In genomic region chr2:200482194-200482593, GRCh38 we compare ENCODE assay signal across 11 cellular contexts. TPM values are rescaled to one million over a fixed set of nuclear protein-coding genes. Genes with fewer than 3 reads are reported as not detected.
A peak's percentile ranks its signal among the peaks of the same experiment; 100 is the strongest.
DNase-seq lines count a peak whose midpoint lies in the region; ATAC-seq and TF ChIP-seq lines count a peak whose summit lies in the region.
"Had no signal": no experiment of that assay in that cellular context is flagged by ENCODE, and none has a peak within 500 bp of the region (broad histone marks: within the 10 kb centered on the region; RNA-seq: fewer than 3 reads in every experiment).

No MANE protein-coding gene starts in this region.

- TF ChIP-seq CTCF in SK-N-SH (IDR thresholded peaks at IDR 0.05) (no peak), psoas muscle (IDR thresholded peaks at IDR 0.05) (no peak)

- H3K9me3 ChIP-seq in SK-N-SH = no peaks in the 10 kb centered on the region
- no peaks in the 10 kb centered on the region for H3K9me3 ChIP-seq in psoas muscle
- H3K9me3 ChIP-seq: gastrocnemius medialis had no signal

- peaks cover 20 to 28% of the 10 kb centered on the region in 2 experiments for H3K4me1 ChIP-seq in SK-N-SH (ENCODE audit: control insufficient read depth in 1 of 2, insufficient read depth in 2 of 2, low read depth in 1 of 2, low read length in 1 of 2)
- peaks cover 7% of the 10 kb centered on the region for H3K4me1 ChIP-seq in psoas muscle

- DNase-seq in SK-N-SH (peak; percentile 71), psoas muscle (no peak), NCI-H446 (lab: John Stamatoyannopoulos, UW) (no peak), caudate nucleus (lab: John Stamatoyannopoulos, UW) (no peak)
- no peak for DNase-seq in activated CD4-positive, alpha-beta memory T cell treated with anti-CD3 and anti-CD28 coated beads for 36 hours
- DNase-seq: gastrocnemius medialis had no signal

- no peaks in the 10 kb centered on the region for H3K79me2 ChIP-seq in SK-N-SH (ENCODE audit: insufficient read depth)

- ATAC-seq in GM18502 (IDR thresholded peaks at IDR 0.05; ENCODE audit: poor library complexity, unreplicated experiment) = peak; percentile 43
- peak; percentile 66 for ATAC-seq in GM19452 (IDR thresholded peaks at IDR 0.05; ENCODE audit: unreplicated experiment)
- peak; percentile 66 for ATAC-seq in HG02981 (IDR thresholded peaks at IDR 0.05; ENCODE audit: unreplicated experiment)
- ATAC-seq in psoas muscle = no peak

- H3K4me3 ChIP-seq in SK-N-SH (ENCODE audit: low read depth in 2 of 2, low read length in 1 of 2) = no peak overlapping the region
- H3K4me3 ChIP-seq in psoas muscle = no peak overlapping the region
- H3K4me3 ChIP-seq: cardiac muscle cell, gastrocnemius medialis had no signal

- POLR2A ChIA-PET in SK-N-SH (lab: Yijun Ruan, JAX) = interaction anchor here (1.3 kb wide), 1 partner anchor 11 kb away, joined by 4 read pairs; no protein-coding TSS in a partner anchor
- POLR2A ChIA-PET in activated CD4-positive, alpha-beta memory T cell treated with anti-CD3 and anti-CD28 coated beads for 36 hours (lab: Charles Lee) = interaction anchor here (1.3 kb wide), 1 partner anchor 16 kb away, joined by 3 read pairs; no protein-coding TSS in a partner anchor

- no peaks in the 10 kb centered on the region for H3K27me3 Mint-ChIP-seq in activated CD4-positive, alpha-beta memory T cell treated with anti-CD3 and anti-CD28 coated beads for 36 hours
- H3K27me3 Mint-ChIP-seq: activated naive CD4-positive, alpha-beta T cell treated with anti-CD3 and anti-CD28 coated beads, Interleukin-2, amount 50 U/mL, for 24 hours had no signal

- no peak overlapping the region for H3K4me2 ChIP-seq in SK-N-SH

- no peak overlapping the region for H3K9ac ChIP-seq in SK-N-SH

- H3F3A ChIP-seq in SK-N-SH (replicated peaks; ENCODE audit: insufficient read depth) = peaks cover 29% of the 10 kb centered on the region

- no peaks in the 10 kb centered on the region for H3K9me2 ChIP-seq in SK-N-SH

- H4K20me1 ChIP-seq in SK-N-SH (ENCODE audit: insufficient read depth) = no peaks in the 10 kb centered on the region

- no peak overlapping the region for H2AFZ ChIP-seq in SK-N-SH (ENCODE audit: low read depth)

- TF ChIP-seq EP300 in SK-N-SH (IDR thresholded peaks at IDR 0.05; ENCODE audit: borderline replicate concordance in 1 of 2, low read depth in 1 of 2, low read length in 1 of 2) = peak in 1 of 2 experiments; percentile 47; a peak in 1 of 4 replicates

- peaks cover 18% of the 10 kb centered on the region for H3K4me1 Mint-ChIP-seq in activated CD4-positive, alpha-beta memory T cell treated with anti-CD3 and anti-CD28 coated beads for 36 hours (ENCODE audit: low read depth)

- CTCF ChIA-PET in SK-N-SH (lab: Yijun Ruan, JAX) = interaction anchor here (0.6 to 8.8 kb wide), 28 partner anchors 12 to 635 kb away, joined by 3 to 111 read pairs (median 4); partner anchors contain the start of gene KCTD18
- CTCF ChIA-PET in activated CD4-positive, alpha-beta memory T cell treated with anti-CD3 and anti-CD28 coated beads for 36 hours (lab: Charles Lee) = interaction anchor here (0.8 to 7.9 kb wide), 17 partner anchors 12 to 511 kb away, joined by 3 to 49 read pairs (median 7); partner anchors contain the start of genes KCTD18 and SGO2

- H3K4me3 Mint-ChIP-seq in activated CD4-positive, alpha-beta memory T cell treated with anti-CD3 and anti-CD28 coated beads for 36 hours = no peak overlapping the region
- H3K4me3 Mint-ChIP-seq: activated naive CD4-positive, alpha-beta T cell treated with anti-CD3 and anti-CD28 coated beads, Interleukin-2, amount 50 U/mL, for 24 hours had no signal

- intact Hi-C loops in psoas muscle (cut with DNase I) = loop anchor here in 1 of 2 donors (5.0 kb wide), 1 partner anchor 175 kb away; the partner anchor contains the start of gene SPATS2L
- intact Hi-C loops in activated CD4-positive, alpha-beta memory T cell treated with anti-CD3 and anti-CD28 coated beads for 36 hours (cut with micrococcal nuclease) = loop anchor here (10.0 kb wide), 1 partner anchor 287 kb away; no protein-coding TSS in a partner anchor

- H3K36me3 ChIP-seq in SK-N-SH (replicated peaks in 1 of 2; ENCODE audit: control insufficient read depth in 1 of 2, insufficient read depth in 2 of 2, low read length in 1 of 2) = peaks cover 10 to 24% of the 10 kb centered on the region in 2 experiments
- peaks cover 0 to 10% of the 10 kb centered on the region in 2 donors for H3K36me3 ChIP-seq in psoas muscle (ENCODE audit: insufficient read depth in 1 of 2, low read depth in 1 of 2)
- H3K36me3 ChIP-seq: cardiac muscle cell, gastrocnemius medialis had no signal

- H3K27ac Mint-ChIP-seq in activated CD4-positive, alpha-beta memory T cell treated with anti-CD3 and anti-CD28 coated beads for 36 hours = no peak overlapping the region
- H3K27ac Mint-ChIP-seq: activated naive CD4-positive, alpha-beta T cell treated with anti-CD3 and anti-CD28 coated beads, Interleukin-2, amount 50 U/mL, for 24 hours had no signal

- 0 out of 2 replicates have a peak, but pooled peaks have one; percentile 5 for TF ChIP-seq RAD21 in SK-N-SH (IDR thresholded peaks at IDR 0.05; ENCODE audit: low read length)

- peak overlapping the region in 1 of 2 experiments; percentile 36; a peak in 2 of 4 replicates for H3K27ac ChIP-seq in SK-N-SH (ENCODE audit: low read depth in 2 of 2, low read length in 1 of 2)
- H3K27ac ChIP-seq in psoas muscle = no peak overlapping the region
- H3K27ac ChIP-seq in caudate nucleus (ENCODE audit: low read depth, low read length) = no peak overlapping the region
- H3K27ac ChIP-seq: cardiac muscle cell, gastrocnemius medialis had no signal

- H3K27me3 ChIP-seq in SK-N-SH (ENCODE audit: insufficient read depth) = no peaks in the 10 kb centered on the region
- no peaks in the 10 kb centered on the region for H3K27me3 ChIP-seq in psoas muscle (ENCODE audit: insufficient read depth in 3 of 3, low read length in 2 of 3)
- H3K27me3 ChIP-seq: cardiac muscle cell, gastrocnemius medialis had no signal

- H3K36me3 Mint-ChIP-seq in activated CD4-positive, alpha-beta memory T cell treated with anti-CD3 and anti-CD28 coated beads for 36 hours = no peaks in the 10 kb centered on the region
- H3K36me3 Mint-ChIP-seq: activated naive CD4-positive, alpha-beta T cell treated with anti-CD3 and anti-CD28 coated beads, Interleukin-2, amount 50 U/mL, for 24 hours had no signal

- H3K9me3 Mint-ChIP-seq in activated CD4-positive, alpha-beta memory T cell treated with anti-CD3 and anti-CD28 coated beads for 36 hours = no peaks in the 10 kb centered on the region
- H3K9me3 Mint-ChIP-seq: activated naive CD4-positive, alpha-beta T cell treated with anti-CD3 and anti-CD28 coated beads, Interleukin-2, amount 50 U/mL, for 24 hours had no signal

TF ChIP-seq in SK-N-SH, 30 proteins besides CTCF, POLR2A, EP300 and RAD21:
- TF ChIP-seq MEF2A (IDR thresholded peaks at IDR 0.05; ENCODE audit: borderline replicate concordance, low read depth) (no peak), RCOR1 (IDR thresholded peaks at IDR 0.05; ENCODE audit: low read length) (peak; percentile 67; the same call in 1 of the 2 replicates)

RNA-seq across cellular contexts. Expression of gene KCTD18, which starts 27.7 kb away (rescaled TPM):
- polyA plus RNA-seq in SK-N-SH (2012; rRNA removed) (7.1 and 8.0 TPM in 2 replicates), psoas muscle (10 to 100 TPM in 1 of 3 donors, 1 to 10 TPM in 2; 7.1 to 24.0 (median 7.9) TPM)
- 9.3 and 9.8 TPM in 2 replicates for polyA plus RNA-seq in SK-N-SH (2012; cell fraction: cytosol; rRNA removed)
- polyA plus RNA-seq in SK-N-SH (2012; cell fraction: nucleus; rRNA removed) = 7.7 and 8.6 TPM in 2 replicates
- total RNA-seq in psoas muscle = 10 to 100 TPM in 3 of 4 donors, 1 to 10 TPM in 1; 9.7 to 13.9 (median 10.3) TPM
- 10 to 100 TPM; 13.8 to 14.9 TPM for total RNA-seq in activated CD4-positive, alpha-beta memory T cell treated with anti-CD3 and anti-CD28 coated beads for 36 hours

RNA-seq across cellular contexts. Expression of gene SGO2, which starts 43.8 kb away (rescaled TPM):
- 2.8 TPM in 2 replicates for polyA plus RNA-seq in SK-N-SH (2012; rRNA removed)
- 4.3 and 5.3 TPM in 2 replicates for polyA plus RNA-seq in SK-N-SH (2012; cell fraction: cytosol; rRNA removed)
- polyA plus RNA-seq in SK-N-SH (2012; cell fraction: nucleus; rRNA removed) = 1.3 and 1.8 TPM in 2 replicates
- under 1 TPM; 0.22 to 0.60 (median 0.48) TPM for total RNA-seq in psoas muscle
- 1 to 10 TPM in 2 of 3 donors, under 1 TPM in 1; 0.28 to 2.6 (median 1.1) TPM for polyA plus RNA-seq in psoas muscle
- 10 to 100 TPM; 40.5 to 40.7 TPM for total RNA-seq in activated CD4-positive, alpha-beta memory T cell treated with anti-CD3 and anti-CD28 coated beads for 36 hours

Comparison
In these comparisons a context has a peak if more than half of its experiments do, and no peak if none do; other contexts are left out.
1. ATAC-seq: peak in GM18502 (single experiment), GM19452 (single experiment) and HG02981 (single experiment); none in psoas muscle (0 of 4).
2. RNA of gene SGO2, which starts 43.8 kb away (total RNA-seq): 40.5 to 40.7 TPM in activated CD4-positive, alpha-beta memory T cell treated with anti-CD3 and anti-CD28 coated beads for 36 hours; 0.22 to 0.60 TPM in psoas muscle; every median in the first group is over 10 times any median in the second.